In the genomic region with DNA sequence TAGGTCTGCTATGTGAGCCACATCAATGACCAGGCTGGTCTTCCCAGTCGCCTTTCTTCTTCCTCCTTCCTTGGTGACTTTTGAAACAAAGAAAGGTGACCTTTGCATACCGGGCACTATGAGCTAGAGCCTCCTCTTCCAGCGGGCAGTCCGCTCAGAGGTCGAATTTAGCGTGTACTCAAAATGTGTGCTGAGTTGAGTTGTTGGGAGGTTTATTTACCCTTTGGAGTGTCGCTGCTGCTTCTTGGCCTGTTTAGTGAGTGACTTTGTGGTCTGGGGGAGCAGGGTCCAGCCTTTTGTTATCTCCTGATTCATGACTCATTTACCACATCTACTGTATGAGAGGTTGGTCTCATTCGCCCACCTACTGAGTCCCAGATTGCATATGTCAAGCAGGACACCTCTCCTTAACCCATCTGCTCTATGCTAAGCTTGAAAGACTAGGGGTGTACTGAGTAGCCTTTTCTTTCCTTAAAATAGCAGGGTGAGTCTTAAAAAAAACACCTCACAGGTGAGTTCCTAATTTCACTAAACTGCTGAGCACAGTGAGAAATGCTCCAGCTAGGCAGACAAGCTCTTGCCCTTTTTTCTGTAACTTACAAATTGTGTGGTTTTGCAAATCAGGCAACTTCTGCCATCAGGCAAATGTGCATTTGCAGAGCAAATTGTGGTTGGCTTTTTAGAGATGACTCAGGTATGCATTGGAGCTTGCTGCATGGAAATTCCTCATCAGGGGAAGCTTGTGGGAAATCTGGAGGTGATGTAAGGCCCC, we compare ENCODE assay signal across 7 cellular contexts. TPM values are rescaled to one million over a fixed set of nuclear protein-coding genes. Genes with fewer than 3 reads are reported as not detected.
DNase-seq lines count a peak whose midpoint lies in the region; ATAC-seq and TF ChIP-seq lines count a peak whose summit lies in the region.

No MANE protein-coding gene starts in this region.

- no peaks in the 10 kb centered on the region for H3K36me3 ChIP-seq in neuronal stem cell (replicated peaks in 1 of 2; ENCODE audit: control insufficient read depth in 2 of 2, insufficient read depth in 2 of 2, low read length in 2 of 2)

- no peak overlapping the region for H3K4me2 ChIP-seq in neuronal stem cell (ENCODE audit: insufficient read depth, low read length, poor library complexity, severe bottlenecking)

- no peak overlapping the region for H4K91ac ChIP-seq in neuronal stem cell (ENCODE audit: low read depth, low read length, poor library complexity)

- peak; percentile 51 for TF ChIP-seq POLR2A in Raji (IDR thresholded peaks at IDR 0.05; ENCODE audit: insufficient read depth, low read depth, low read length)

- H3K79me1 ChIP-seq in neuronal stem cell (ENCODE audit: low read depth, low read length), result peaks cover 2% of the 10 kb centered on the region

- ATAC-seq in GM18867 (IDR thresholded peaks at IDR 0.05; ENCODE audit: unreplicated experiment) (peak; percentile 29), HG02588 (IDR thresholded peaks at IDR 0.05; ENCODE audit: unreplicated experiment) (peak; percentile 29)

- no peak for TF ChIP-seq CTCF in coronary artery (IDR thresholded peaks at IDR 0.05)

- no CpG with 5 or more reads among the region's 8 CpGs for whole genome bisulfite sequencing in neuronal stem cell (ENCODE audit: extremely low coverage in 2 of 2, insufficient read length in 2 of 2, insufficient replicate concordance in 1 of 2), 2 donors

- DNase-seq in neuronal stem cell (ENCODE audit: low spot score) (no peak), ureter (ENCODE audit: low spot score) (no peak), DMS153 treated with DMSO at 0.1 percent for 48 hours (lab: John Stamatoyannopoulos, UW; ENCODE audit: unreplicated experiment) (no peak), coronary artery (ENCODE audit: low spot score) (no peak)

- H3K14ac ChIP-seq in neuronal stem cell (ENCODE audit: low read length), result no peak overlapping the region

- H3K9ac ChIP-seq in neuronal stem cell (ENCODE audit: low read depth, low read length, poor library complexity), result no peak overlapping the region

- no peak overlapping the region for H2BK15ac ChIP-seq in neuronal stem cell (ENCODE audit: low read length)

- no peak overlapping the region for H2BK120ac ChIP-seq in neuronal stem cell (ENCODE audit: low read depth, low read length)

- H2BK12ac ChIP-seq in neuronal stem cell (ENCODE audit: low read length), result no peak overlapping the region

- no peaks in the 10 kb centered on the region for H3K9me3 ChIP-seq in neuronal stem cell (replicated peaks in 1 of 2; ENCODE audit: control insufficient read depth in 2 of 2, insufficient read depth in 1 of 2, low read depth in 1 of 2, low read length in 2 of 2)

- H3K4me3 ChIP-seq in neuronal stem cell (ENCODE audit: low read length in 2 of 2), result no peak overlapping the region
- H3K4me3 ChIP-seq in coronary artery, result no peak overlapping the region

- H2BK5ac ChIP-seq in neuronal stem cell (ENCODE audit: low read length), result no peak overlapping the region

- H2AFZ ChIP-seq in neuronal stem cell (ENCODE audit: low read length), result no peak overlapping the region

- peaks cover 0 to 15% of the 10 kb centered on the region in 2 donors for H3K4me1 ChIP-seq in neuronal stem cell (ENCODE audit: control insufficient read depth in 2 of 2, insufficient read depth in 1 of 2, low read depth in 1 of 2, low read length in 2 of 2)

- no peak overlapping the region for H3K4ac ChIP-seq in neuronal stem cell (ENCODE audit: low read length)

- no peak overlapping the region for H4K8ac ChIP-seq in neuronal stem cell (ENCODE audit: low read depth, low read length)

- H3K18ac ChIP-seq in neuronal stem cell (ENCODE audit: low read length), result no peak overlapping the region

- no peaks in the 10 kb centered on the region for H3K27me3 ChIP-seq in neuronal stem cell (ENCODE audit: control insufficient read depth in 3 of 3, insufficient read depth in 3 of 3, low read depth in 1 of 3, low read length in 3 of 3)

- H3K23ac ChIP-seq in neuronal stem cell (ENCODE audit: low read depth, low read length, poor library complexity), result no peak overlapping the region

- peak overlapping the region; percentile 5 for H3K27ac ChIP-seq in neuronal stem cell (replicated peaks; ENCODE audit: low read length)
- no peak overlapping the region for H3K27ac ChIP-seq in coronary artery

- no peak overlapping the region for H2AK5ac ChIP-seq in neuronal stem cell (ENCODE audit: low read depth, low read length)

RNA-seq across cellular contexts. Expression of a gene that starts 3.2 kb away (rescaled TPM):
- 16.1 TPM for polyA plus RNA-seq in neuronal stem cell (2013, experiment 1 of 2)
- 16.2 TPM for polyA plus RNA-seq in neuronal stem cell (2013, experiment 2 of 2)
- 29.9 TPM for total RNA-seq in ureter
